ENCODE assay signal across 9 cellular contexts in genomic region chr19:48060381-48060780, GRCh38. TPM values are rescaled to one million over a fixed set of nuclear protein-coding genes. Genes with fewer than 3 reads are reported as not detected.
"Had no signal": no experiment of that assay in that cellular context is flagged by ENCODE, and none has a peak within 500 bp of the region (broad histone marks: within the 10 kb centered on the region; RNA-seq: fewer than 3 reads in every experiment).

No MANE protein-coding gene starts in this region.

- DNase-seq: H9, HCEC 1CT, IMR-90, KBM-7 had no signal

- H2AFZ ChIP-seq: GM23338 had no signal

- H3K4me3 ChIP-seq: GM23338 had no signal

- H3K4me3 Mint-ChIP-seq: GM23338, H9 had no signal

- H3K9ac ChIP-seq: KMS-11 had no signal

- H3K27ac Mint-ChIP-seq: GM23338, H9 had no signal

- H3K4me2 ChIP-seq: GM23338, KMS-11 had no signal

- ATAC-seq: GM23338 had no signal

- H3K27ac ChIP-seq: HL-60, KMS-11 had no signal

RNA-seq across cellular contexts. Expression of gene CABP5, which starts 16.5 kb away (rescaled TPM):
- total RNA-seq: GM23338, H4, H9, HT1080, IMR-90 had no signal
- polyA plus RNA-seq: GM23338, IMR-90 had no signal
